ENCODE assay signal across 7 cellular contexts in genomic region chr4:171162478-171162877, GRCh38.
"Had no signal": no experiment of that assay in that cellular context is flagged by ENCODE, and none has a peak within 500 bp of the region (broad histone marks: within the 10 kb centered on the region; RNA-seq: fewer than 3 reads in every experiment).

No MANE protein-coding gene starts in this region.

- H3K9ac ChIP-seq: GM23248 had no signal

- H2AFZ ChIP-seq: GM23248 had no signal

- DNase-seq: GM23248, GOT3, H9, HCEC 1CT, KBM-7 had no signal

- H3K4me3 ChIP-seq: GM23248 had no signal

- FAIRE-seq: H54, HTR-8/SVneo had no signal

- H3K27ac ChIP-seq: GM23248 had no signal
